In the genomic region with DNA sequence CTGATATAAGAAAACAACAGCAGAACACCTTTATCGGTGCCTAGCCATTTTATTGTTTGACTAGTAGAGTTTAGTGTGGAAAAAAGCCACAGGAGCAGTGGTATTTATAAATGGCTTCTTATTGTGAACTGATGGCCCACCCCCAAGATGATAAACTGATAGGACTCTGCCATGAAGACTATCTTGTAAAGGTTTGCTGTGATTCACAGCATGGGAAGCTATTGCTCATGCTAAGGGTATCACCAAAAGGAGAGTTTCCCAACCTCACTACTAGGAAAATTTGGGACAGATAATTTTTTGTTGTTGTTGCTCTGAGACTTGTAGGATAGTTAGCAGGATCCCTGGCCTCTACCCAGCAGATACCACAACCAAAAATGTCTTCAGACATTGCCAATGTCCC, we compare ENCODE assay signal across 31 cellular contexts.
"Had no signal": no experiment of that assay in that cellular context is flagged by ENCODE, and none has a peak within 500 bp of the region (broad histone marks: within the 10 kb centered on the region; RNA-seq: fewer than 3 reads in every experiment).

No MANE protein-coding gene starts in this region.

- H3K27me3 ChIP-seq: brain microvascular endothelial cell, SJCRH30 had no signal

- ATAC-seq: activated CD8-positive, alpha-beta memory T cell treated with anti-CD3 and anti-CD28 coated beads, Interleukin-2, amount 10 ng/mL, durations not matched to agents 7 days and 5 days; Panc1 had no signal

- H3K4me1 Mint-ChIP-seq: activated CD4-positive, alpha-beta memory T cell treated with anti-CD3 and anti-CD28 coated beads, Interleukin-2, amount 10 ng/mL, durations not matched to agents 7 days and 5 days; activated CD8-positive, alpha-beta memory T cell treated with anti-CD3 and anti-CD28 coated beads, Interleukin-2, amount 10 ng/mL, durations not matched to agents 7 days and 5 days; activated naive CD8-positive, alpha-beta T cell treated with anti-CD3 and anti-CD28 coated beads for 36 hours had no signal

- H3K36me3 Mint-ChIP-seq: activated CD8-positive, alpha-beta memory T cell treated with anti-CD3 and anti-CD28 coated beads, Interleukin-2, amount 10 ng/mL, durations not matched to agents 7 days and 5 days; activated naive CD8-positive, alpha-beta T cell treated with anti-CD3 and anti-CD28 coated beads for 36 hours had no signal

- H3K4me1 ChIP-seq: SJCRH30 had no signal

- H3K9me3 Mint-ChIP-seq: activated CD4-positive, alpha-beta memory T cell treated with anti-CD3 and anti-CD28 coated beads, Interleukin-2, amount 10 ng/mL, durations not matched to agents 7 days and 5 days; activated naive CD8-positive, alpha-beta T cell treated with anti-CD3 and anti-CD28 coated beads for 36 hours had no signal

- H3K36me3 ChIP-seq: brain microvascular endothelial cell, SJCRH30, WERI-Rb-1 had no signal

- H3K27ac ChIP-seq: brain microvascular endothelial cell, SJCRH30, SK-N-MC, WERI-Rb-1 had no signal

- H3K27ac Mint-ChIP-seq: activated CD4-positive, alpha-beta memory T cell treated with anti-CD3 and anti-CD28 coated beads, Interleukin-2, amount 10 ng/mL, durations not matched to agents 7 days and 5 days; activated CD8-positive, alpha-beta memory T cell treated with anti-CD3 and anti-CD28 coated beads, Interleukin-2, amount 10 ng/mL, durations not matched to agents 7 days and 5 days; activated naive CD8-positive, alpha-beta T cell treated with anti-CD3 and anti-CD28 coated beads for 36 hours had no signal

- H3K4me3 Mint-ChIP-seq: activated CD4-positive, alpha-beta memory T cell treated with anti-CD3 and anti-CD28 coated beads, Interleukin-2, amount 10 ng/mL, durations not matched to agents 7 days and 5 days; activated CD8-positive, alpha-beta memory T cell treated with anti-CD3 and anti-CD28 coated beads, Interleukin-2, amount 10 ng/mL, durations not matched to agents 7 days and 5 days; activated naive CD8-positive, alpha-beta T cell treated with anti-CD3 and anti-CD28 coated beads for 36 hours had no signal

- DNase-seq: activated CD4-positive, alpha-beta memory T cell treated with anti-CD3 and anti-CD28 coated beads, Interleukin-2, amount 10 ng/mL, durations not matched to agents 7 days and 5 days; activated CD4-positive, alpha-beta T cell treated with anti-CD3 and anti-CD28 coated beads for 1 hour; activated CD4-positive, alpha-beta T cell treated with anti-CD3 and anti-CD28 coated beads for 48 hours; activated CD4-positive, CD25-positive, alpha-beta regulatory T cell; activated CD8-positive, alpha-beta memory T cell treated with anti-CD3 and anti-CD28 coated beads for 24 hours; activated CD8-positive, alpha-beta memory T cell treated with anti-CD3 and anti-CD28 coated beads, Interleukin-2, amount 10 ng/mL, durations not matched to agents 7 days and 5 days; activated CD8-positive, alpha-beta memory T cell treated with anti-CD3 and anti-CD28 coated beads, Interleukin-2, amount 50 U/mL, for 48 hours; activated effector memory CD4-positive, alpha-beta T cell treated with Interleukin-2 at 50 U/mL for 16 hours; activated naive CD4-positive, alpha-beta T cell treated with anti-CD3 and anti-CD28 coated beads, Interleukin-2, amount 50 U/mL, for 16 hours; activated naive CD8-positive, alpha-beta T cell treated with anti-CD3 and anti-CD28 coated beads for 36 hours; activated T-cell treated with anti-CD3 and anti-CD28 coated beads, Interleukin-2, amount 50 U/mL, for 48 hours; amniotic stem cell; aorta; brain microvascular endothelial cell; central memory CD4-positive, alpha-beta T cell; NCI-H1105; NCI-H1417 treated with DMSO at 0.1 percent for 48 hours; NCI-H187 treated with DMSO at 0.1 percent for 48 hours; NCI-H2081; NCI-H2171 treated with DMSO at 0.1 percent for 48 hours; NCI-H226; NCI-H524 treated with DMSO at 0.1 percent for 48 hours; SHP77; SJCRH30; SW 1271; T-helper 1 cell; T-helper 2 cell; T-helper 9 cell; WERI-Rb-1 had no signal

- H3K9me3 ChIP-seq: SJCRH30 had no signal

- H3K4me3 ChIP-seq: SJCRH30, SK-N-MC had no signal
